In the genomic region with DNA sequence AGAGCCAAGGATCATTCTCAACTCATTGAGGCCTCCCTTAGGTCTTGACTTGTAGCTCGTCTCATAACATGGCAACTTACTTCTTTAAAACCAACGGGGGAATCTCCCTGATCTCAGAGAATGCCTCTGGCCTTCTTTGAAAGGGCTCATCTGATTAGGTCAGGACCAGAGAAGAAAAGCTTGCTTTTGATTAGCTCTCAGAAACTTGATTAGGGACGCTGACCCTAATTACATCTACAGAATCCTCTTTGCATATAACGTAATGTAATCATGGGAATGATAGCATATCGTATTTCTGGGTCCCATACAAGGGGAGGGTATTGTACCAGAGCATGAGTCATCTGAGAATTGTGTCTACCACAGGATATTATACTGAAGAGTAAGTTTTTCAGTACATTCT, we compare ENCODE assay signal across 21 cellular contexts.
"Had no signal": no experiment of that assay in that cellular context is flagged by ENCODE, and none has a peak within 500 bp of the region (broad histone marks: within the 10 kb centered on the region; RNA-seq: fewer than 3 reads in every experiment).

No MANE protein-coding gene starts in this region.

- ATAC-seq: activated CD8-positive, alpha-beta memory T cell treated with anti-CD3 and anti-CD28 coated beads, Interleukin-2, amount 10 ng/mL, durations not matched to agents 7 days and 5 days; activated CD8-positive, alpha-beta T cell treated with anti-CD3 and anti-CD28 coated beads for 36 hours; activated naive CD4-positive, alpha-beta T cell treated with anti-CD3 and anti-CD28 coated beads, Interleukin-2, amount 50 U/mL, for 72 hours; esophagus mucosa; heart left ventricle; left cardiac atrium; natural killer cell had no signal

- H3K36me3 ChIP-seq: prostate gland, thoracic aorta had no signal

- H3K27me3 ChIP-seq: heart left ventricle had no signal

- H3K27me3 Mint-ChIP-seq: activated CD4-positive, alpha-beta T cell treated with anti-CD3 and anti-CD28 coated beads, Interleukin-2, amount 10 ng/mL, durations not matched to agents 24 days and 14 days; activated CD8-positive, alpha-beta memory T cell treated with anti-CD3 and anti-CD28 coated beads, Interleukin-2, amount 10 ng/mL, durations not matched to agents 7 days and 5 days; activated CD8-positive, alpha-beta T cell treated with anti-CD3 and anti-CD28 coated beads for 36 hours; central memory CD8-positive, alpha-beta T cell; type B pancreatic cell had no signal

- H3K27ac Mint-ChIP-seq: activated CD4-positive, alpha-beta T cell treated with anti-CD3 and anti-CD28 coated beads, Interleukin-2, amount 10 ng/mL, durations not matched to agents 24 days and 14 days; activated CD8-positive, alpha-beta memory T cell treated with anti-CD3 and anti-CD28 coated beads, Interleukin-2, amount 10 ng/mL, durations not matched to agents 7 days and 5 days; activated CD8-positive, alpha-beta T cell treated with anti-CD3 and anti-CD28 coated beads for 36 hours; activated naive CD4-positive, alpha-beta T cell treated with anti-CD3 and anti-CD28 coated beads, Interleukin-2, amount 50 U/mL, for 72 hours; natural killer cell; type B pancreatic cell had no signal

- H3K4me3 Mint-ChIP-seq: activated CD4-positive, alpha-beta T cell treated with anti-CD3 and anti-CD28 coated beads, Interleukin-2, amount 10 ng/mL, durations not matched to agents 24 days and 14 days; activated CD8-positive, alpha-beta memory T cell treated with anti-CD3 and anti-CD28 coated beads, Interleukin-2, amount 10 ng/mL, durations not matched to agents 7 days and 5 days; activated CD8-positive, alpha-beta T cell treated with anti-CD3 and anti-CD28 coated beads for 36 hours; central memory CD8-positive, alpha-beta T cell; natural killer cell; type B pancreatic cell had no signal

- H3K27ac ChIP-seq: heart left ventricle, prostate gland, thoracic aorta had no signal

- H3K4me1 ChIP-seq: heart left ventricle, prostate gland had no signal

- H3K9me3 ChIP-seq: heart left ventricle, prostate gland, thoracic aorta had no signal

- DNase-seq: activated CD4-positive, alpha-beta T cell treated with anti-CD3 and anti-CD28 coated beads, Interleukin-2, amount 10 ng/mL, durations not matched to agents 24 days and 14 days; activated CD8-positive, alpha-beta memory T cell treated with anti-CD3 and anti-CD28 coated beads, Interleukin-2, amount 10 ng/mL, durations not matched to agents 7 days and 5 days; activated CD8-positive, alpha-beta T cell treated with anti-CD3 and anti-CD28 coated beads for 36 hours; activated gamma-delta T cell treated with Interleukin-2 at 50 U/mL for 16 hours; activated T-cell treated with anti-CD3 and anti-CD28 coated beads for 4 hours; aorta; effector memory CD4-positive, alpha-beta T cell; heart left ventricle; islet precursor cell; left cardiac atrium; midbrain; natural killer cell; stimulated activated CD4-positive, alpha-beta T cell treated with anti-CD3 and anti-CD28 coated beads, Interleukin-2, amount 100 ng/mL, for 48 hours; stimulated activated CD8-positive, alpha-beta memory T cell treated with anti-CD3 and anti-CD28 coated beads, Interleukin-4, amount 100 ng/mL, for 48 hours; stimulated activated naive CD4-positive, alpha-beta T cell had no signal

- H3K4me1 Mint-ChIP-seq: activated CD4-positive, alpha-beta T cell treated with anti-CD3 and anti-CD28 coated beads, Interleukin-2, amount 10 ng/mL, durations not matched to agents 24 days and 14 days; activated CD8-positive, alpha-beta memory T cell treated with anti-CD3 and anti-CD28 coated beads, Interleukin-2, amount 10 ng/mL, durations not matched to agents 7 days and 5 days; central memory CD8-positive, alpha-beta T cell; natural killer cell had no signal

- H3K4me3 ChIP-seq: heart left ventricle, prostate gland, thoracic aorta had no signal

- H3K36me3 Mint-ChIP-seq: activated CD8-positive, alpha-beta memory T cell treated with anti-CD3 and anti-CD28 coated beads, Interleukin-2, amount 10 ng/mL, durations not matched to agents 7 days and 5 days; activated naive CD4-positive, alpha-beta T cell treated with anti-CD3 and anti-CD28 coated beads, Interleukin-2, amount 50 U/mL, for 72 hours; natural killer cell; type B pancreatic cell had no signal

- H3K9me3 Mint-ChIP-seq: activated CD4-positive, alpha-beta T cell treated with anti-CD3 and anti-CD28 coated beads, Interleukin-2, amount 10 ng/mL, durations not matched to agents 24 days and 14 days; activated CD8-positive, alpha-beta T cell treated with anti-CD3 and anti-CD28 coated beads for 36 hours; activated naive CD4-positive, alpha-beta T cell treated with anti-CD3 and anti-CD28 coated beads, Interleukin-2, amount 50 U/mL, for 72 hours; natural killer cell; type B pancreatic cell had no signal
